Comparison of ENCODE assay signal across 28 cellular contexts in genomic region chr7:115276791-115277190, GRCh38.
"Had no signal": no experiment of that assay in that cellular context is flagged by ENCODE, and none has a peak within 500 bp of the region (broad histone marks: within the 10 kb centered on the region; RNA-seq: fewer than 3 reads in every experiment).

No MANE protein-coding gene starts in this region.

- H3K27ac Mint-ChIP-seq: natural killer cell treated with Interleukin-12 subunit alpha and Interleukin-12 subunit beta and Interleukin-15 and Interleukin-18, amount 100 ng/mL, for 72 hours; nephron progenitor cell; progenitor cell of endocrine pancreas; stimulated activated effector memory CD8-positive, alpha-beta T cell treated with anti-CD3 and anti-CD28 coated beads, Interleukin-12 subunit alpha, Interleukin-12 subunit beta, amount 100 ng/mL, for 72 hours; stimulated activated naive B cell treated with anti-CD40 and anti-IgM and Interleukin-4, amounts not matched to agents 10 μg/mL and 1 μg/mL and 100 μg/mL, for 72 hours; stimulated activated naive CD8-positive, alpha-beta T cell treated with anti-CD3 and anti-CD28 coated beads, Interleukin-15, Interleukin-2, amounts not matched to agents 100 ng/mL and 50 ng/mL, for 24 hours had no signal

- H3K4me1 Mint-ChIP-seq: neural crest cell; stimulated activated effector memory CD8-positive, alpha-beta T cell treated with anti-CD3 and anti-CD28 coated beads, Interleukin-12 subunit alpha, Interleukin-12 subunit beta, amount 100 ng/mL, for 72 hours; stimulated activated naive B cell treated with anti-CD40 and anti-IgM and Interleukin-4, amounts not matched to agents 10 μg/mL and 1 μg/mL and 100 μg/mL, for 72 hours had no signal

- H3K9ac ChIP-seq: parathyroid adenoma had no signal

- ATAC-seq: natural killer cell treated with Interleukin-12 subunit alpha and Interleukin-12 subunit beta and Interleukin-15 and Interleukin-18, amount 100 ng/mL, for 72 hours; psoas muscle; right cardiac atrium; right lobe of liver; stimulated activated effector memory CD8-positive, alpha-beta T cell treated with anti-CD3 and anti-CD28 coated beads, Interleukin-12 subunit alpha, Interleukin-12 subunit beta, amount 100 ng/mL, for 72 hours; stimulated activated naive B cell treated with anti-CD40 and anti-IgM and Interleukin-4, amounts not matched to agents 10 μg/mL and 1 μg/mL and 100 μg/mL, for 72 hours had no signal

- H3K36me3 ChIP-seq: ovary, right lobe of liver, sigmoid colon, stomach, thoracic aorta, thyroid gland, tibial nerve, upper lobe of left lung, vagina had no signal

- DNase-seq: nephron progenitor cell; occipital lobe; ovary; posterior cingulate gyrus; psoas muscle; right cardiac atrium; right lobe of liver; sigmoid colon; small intestine; stimulated activated CD4-positive, alpha-beta T cell treated with anti-CD3 and anti-CD28 coated beads, Interleukin-15, amount 100 ng/mL, for 24 hours; stimulated activated CD4-positive, alpha-beta T cell treated with anti-CD3 and anti-CD28 coated beads, Interleukin-2, amount 100 ng/mL, for 24 hours; stimulated activated CD4-positive, alpha-beta T cell treated with anti-CD3 and anti-CD28 coated beads, Interleukin-2, amount 100 ng/mL, for 48 hours; stimulated activated CD4-positive, alpha-beta T cell treated with anti-CD3 and anti-CD28 coated beads, Interleukin-4, amount 100 ng/mL, for 24 hours; stimulated activated naive B cell treated with anti-CD40 and anti-IgM and Interleukin-4, amounts not matched to agents 10 μg/mL and 1 μg/mL and 100 μg/mL, for 72 hours; stimulated activated naive CD4-positive, alpha-beta T cell treated with Interleukin-2 at 50 U/mL for 16 hours; stomach; thyroid gland; trophoblast cell; upper lobe of left lung had no signal

- H3K4me3 ChIP-seq: ovary, psoas muscle, right lobe of liver, sigmoid colon, stomach, thoracic aorta, thyroid gland, tibial nerve, upper lobe of left lung, vagina had no signal

- H3K27me3 Mint-ChIP-seq: natural killer cell treated with Interleukin-12 subunit alpha and Interleukin-12 subunit beta and Interleukin-15 and Interleukin-18, amount 100 ng/mL, for 72 hours; progenitor cell of endocrine pancreas; stimulated activated naive B cell treated with anti-CD40 and anti-IgM and Interleukin-4, amounts not matched to agents 10 μg/mL and 1 μg/mL and 100 μg/mL, for 72 hours had no signal

- H3K36me3 Mint-ChIP-seq: natural killer cell treated with Interleukin-12 subunit alpha and Interleukin-12 subunit beta and Interleukin-15 and Interleukin-18, amount 100 ng/mL, for 72 hours; stimulated activated effector memory CD8-positive, alpha-beta T cell treated with anti-CD3 and anti-CD28 coated beads, Interleukin-12 subunit alpha, Interleukin-12 subunit beta, amount 100 ng/mL, for 72 hours; stimulated activated naive B cell treated with anti-CD40 and anti-IgM and Interleukin-4, amounts not matched to agents 10 μg/mL and 1 μg/mL and 100 μg/mL, for 72 hours had no signal

- H3K4me1 ChIP-seq: parathyroid adenoma, psoas muscle, right lobe of liver, sigmoid colon, stomach, thyroid gland, tibial nerve, upper lobe of left lung, vagina had no signal

- H3K4me3 Mint-ChIP-seq: natural killer cell treated with Interleukin-12 subunit alpha and Interleukin-12 subunit beta and Interleukin-15 and Interleukin-18, amount 100 ng/mL, for 72 hours; nephron progenitor cell; neural crest cell; stimulated activated effector memory CD8-positive, alpha-beta T cell treated with anti-CD3 and anti-CD28 coated beads, Interleukin-12 subunit alpha, Interleukin-12 subunit beta, amount 100 ng/mL, for 72 hours; stimulated activated naive B cell treated with anti-CD40 and anti-IgM and Interleukin-4, amounts not matched to agents 10 μg/mL and 1 μg/mL and 100 μg/mL, for 72 hours; stimulated activated naive CD8-positive, alpha-beta T cell treated with anti-CD3 and anti-CD28 coated beads, Interleukin-15, Interleukin-2, amounts not matched to agents 100 ng/mL and 50 ng/mL, for 24 hours had no signal

- H2AFZ ChIP-seq: parathyroid adenoma had no signal

- H3K9me3 ChIP-seq: ovary, psoas muscle, right lobe of liver, sigmoid colon, thyroid gland, tibial nerve, upper lobe of left lung, vagina had no signal

- H3K27ac ChIP-seq: ovary, parathyroid adenoma, psoas muscle, right lobe of liver, sigmoid colon, stomach, thoracic aorta, thyroid gland, tibial nerve, upper lobe of left lung, vagina had no signal

- H3K27me3 ChIP-seq: ovary, right lobe of liver, sigmoid colon, stomach, thyroid gland, tibial nerve, upper lobe of left lung, vagina had no signal
